In genomic region chr4:148029781-148030180, GRCh38 we compare ENCODE assay signal across 15 cellular contexts.
"Had no signal": no experiment of that assay in that cellular context is flagged by ENCODE, and none has a peak within 500 bp of the region (broad histone marks: within the 10 kb centered on the region; RNA-seq: fewer than 3 reads in every experiment).

No MANE protein-coding gene starts in this region.

- H3K27ac Mint-ChIP-seq: activated B cell treated with CpG ODN at 0.5 μM for 24 hours; activated CD4-positive, alpha-beta T cell treated with anti-CD3 and anti-CD28 coated beads, Interleukin-2, amount 10 ng/mL, durations not matched to agents 24 days and 14 days; activated naive CD4-positive, alpha-beta T cell treated with anti-CD3 and anti-CD28 coated beads, Interleukin-2, amount 50 U/mL, for 24 hours; naive thymus-derived CD4-positive, alpha-beta T cell had no signal

- H3K27me3 Mint-ChIP-seq: activated B cell treated with CpG ODN at 0.5 μM for 24 hours; activated CD4-positive, alpha-beta T cell treated with anti-CD3 and anti-CD28 coated beads, Interleukin-2, amount 10 ng/mL, durations not matched to agents 24 days and 14 days; activated naive CD4-positive, alpha-beta T cell treated with anti-CD3 and anti-CD28 coated beads, Interleukin-2, amount 50 U/mL, for 24 hours; naive thymus-derived CD4-positive, alpha-beta T cell had no signal

- H3K4me1 ChIP-seq: prostate gland had no signal

- H3K9me3 ChIP-seq: body of pancreas, prostate gland had no signal

- H3K4me3 ChIP-seq: body of pancreas, lung, prostate gland had no signal

- H3K9me3 Mint-ChIP-seq: activated CD4-positive, alpha-beta T cell treated with anti-CD3 and anti-CD28 coated beads, Interleukin-2, amount 10 ng/mL, durations not matched to agents 24 days and 14 days had no signal

- H3K4me1 Mint-ChIP-seq: activated B cell treated with CpG ODN at 0.5 μM for 24 hours; activated CD4-positive, alpha-beta T cell treated with anti-CD3 and anti-CD28 coated beads, Interleukin-2, amount 10 ng/mL, durations not matched to agents 24 days and 14 days; activated naive CD4-positive, alpha-beta T cell treated with anti-CD3 and anti-CD28 coated beads, Interleukin-2, amount 50 U/mL, for 24 hours; naive thymus-derived CD4-positive, alpha-beta T cell had no signal

- H3K36me3 ChIP-seq: prostate gland had no signal

- ATAC-seq: body of pancreas; naive thymus-derived CD4-positive, alpha-beta T cell had no signal

- DNase-seq: activated B cell treated with CpG ODN at 0.5 μM for 24 hours; activated CD4-positive, alpha-beta T cell treated with anti-CD3 and anti-CD28 coated beads, Interleukin-2, amount 10 ng/mL, durations not matched to agents 24 days and 14 days; activated CD8-positive, alpha-beta memory T cell treated with anti-CD3 and anti-CD28 coated beads for 24 hours; activated effector memory CD4-positive, alpha-beta T cell treated with Interleukin-2 at 50 U/mL for 16 hours; activated T-cell treated with anti-CD3 and anti-CD28 coated beads for 4 hours; body of pancreas; dermis blood vessel endothelial cell; naive thymus-derived CD4-positive, alpha-beta T cell; occipital lobe; stimulated activated CD4-positive, alpha-beta T cell treated with anti-CD3 and anti-CD28 coated beads, Interleukin-12 subunit alpha, Interleukin-12 subunit beta, amount 100 ng/mL, for 4 hours; stimulated activated naive CD4-positive, alpha-beta T cell treated with Interleukin-2 at 50 U/mL for 16 hours; trophoblast cell had no signal

- H3K4me3 Mint-ChIP-seq: activated B cell treated with CpG ODN at 0.5 μM for 24 hours; activated CD4-positive, alpha-beta T cell treated with anti-CD3 and anti-CD28 coated beads, Interleukin-2, amount 10 ng/mL, durations not matched to agents 24 days and 14 days; activated naive CD4-positive, alpha-beta T cell treated with anti-CD3 and anti-CD28 coated beads, Interleukin-2, amount 50 U/mL, for 24 hours; naive thymus-derived CD4-positive, alpha-beta T cell had no signal

- H3K27ac ChIP-seq: body of pancreas, prostate gland had no signal

- H3K27me3 ChIP-seq: body of pancreas had no signal
